Comparison of ENCODE assay signal across 27 cellular contexts in the genomic region with DNA sequence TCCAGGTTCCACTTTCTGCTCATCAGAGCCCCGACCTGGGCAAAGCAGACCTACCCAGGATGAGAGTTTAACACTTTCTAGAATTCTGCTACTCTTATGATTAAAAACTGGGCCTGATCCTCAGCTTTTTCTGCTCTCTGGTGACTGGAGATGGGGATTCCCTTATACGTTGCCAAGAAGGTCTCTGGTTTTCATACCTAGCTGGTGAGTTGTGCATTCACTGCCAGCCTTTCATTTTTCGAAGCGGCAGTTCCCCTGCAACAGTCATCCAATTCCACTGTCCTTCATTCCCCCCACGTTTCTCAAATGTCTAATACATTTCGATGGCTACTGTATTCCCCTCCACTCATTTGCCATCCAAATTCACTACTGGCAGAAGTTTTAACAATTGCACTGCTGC.
DNase-seq lines count a peak whose midpoint lies in the region; ATAC-seq lines count a peak whose summit lies in the region.
"Had no signal": no experiment of that assay in that cellular context is flagged by ENCODE, and none has a peak within 500 bp of the region (broad histone marks: within the 10 kb centered on the region; RNA-seq: fewer than 3 reads in every experiment).

No MANE protein-coding gene starts in this region.

- peaks cover 83 to 90% of the 10 kb centered on the region in 2 donors for H3K4me1 Mint-ChIP-seq in immature natural killer cell
- peaks cover 46% of the 10 kb centered on the region for H3K4me1 Mint-ChIP-seq in stimulated activated effector memory CD8-positive, alpha-beta T cell treated with anti-CD3 and anti-CD28 coated beads, Interleukin-12 subunit alpha, Interleukin-12 subunit beta, amount 100 ng/mL, for 72 hours

- peak overlapping the region; percentile 19 to 93 (median 92) for H3K27ac Mint-ChIP-seq in immature natural killer cell
- H3K27ac Mint-ChIP-seq in stimulated activated effector memory CD8-positive, alpha-beta T cell treated with anti-CD3 and anti-CD28 coated beads, Interleukin-12 subunit alpha, Interleukin-12 subunit beta, amount 100 ng/mL, for 72 hours = peak overlapping the region; percentile 86
- H3K27ac Mint-ChIP-seq: activated B cell treated with CpG ODN at 0.5 μM for 24 hours; activated T-cell treated with anti-CD3 and anti-CD28 coated beads, Interleukin-2, amount 50 U/mL, for 72 hours; nephron; T-helper 1 cell treated with Interleukin-12 subunit alpha and Interleukin-12 subunit beta and Interleukin-4 antibody, amounts not matched to agents 30 μg/mL and 1 μg/mL, for 36 hours had no signal

- ATAC-seq in stimulated activated effector memory CD8-positive, alpha-beta T cell treated with anti-CD3 and anti-CD28 coated beads, Interleukin-12 subunit alpha, Interleukin-12 subunit beta, amount 100 ng/mL, for 72 hours = no peak
- ATAC-seq: activated T-cell treated with anti-CD3 and anti-CD28 coated beads, Interleukin-2, amount 50 U/mL, for 72 hours; lower lobe of right lung; stimulated activated naive CD8-positive, alpha-beta T cell treated with anti-CD3 and anti-CD28 coated beads, Interleukin-15, Interleukin-2, amounts not matched to agents 100 U/mL and 50 U/mL, for 24 hours had no signal

- DNase-seq in EL (peak; percentile 60), NCI-H526 (lab: John Stamatoyannopoulos, UW) (peak; percentile 61 to 77), immature natural killer cell (no peak), glomerular visceral epithelial cell (ENCODE audit: extremely low spot score) (no peak), NOMO-1 (lab: John Stamatoyannopoulos, UW; ENCODE audit: unreplicated experiment in 2 of 2) (no peak)
- no peak for DNase-seq in stimulated activated effector memory CD8-positive, alpha-beta T cell treated with anti-CD3 and anti-CD28 coated beads, Interleukin-12 subunit alpha, Interleukin-12 subunit beta, amount 100 ng/mL, for 72 hours (ENCODE audit: low spot score in 2 of 2)
- DNase-seq in activated naive CD4-positive, alpha-beta T cell treated with anti-CD3 and anti-CD28 coated beads, Interleukin-2, amount 50 U/mL, for 16 hours = no peak
- DNase-seq: activated B cell treated with CpG ODN at 0.5 μM for 24 hours; activated CD4-positive, alpha-beta T cell treated with anti-CD3 and anti-CD28 coated beads, Interleukin-2, amount 50 U/mL, for 4 hours; activated naive CD4-positive, alpha-beta T cell; activated T-cell treated with anti-CD3 and anti-CD28 coated beads, Interleukin-2, amount 50 U/mL, for 72 hours; Calu3; DMS79; foreskin melanocyte; lower lobe of right lung; NCI-H1092 treated with DMSO at 0.1 percent for 48 hours; NCI-H187 treated with DMSO at 0.1 percent for 48 hours; NCI-H2171 treated with DMSO at 0.1 percent for 48 hours; NCI-H510A treated with DMSO at 0.1 percent for 48 hours; NK-92 treated with Interleukin-12 subunit alpha and Interleukin-12 subunit beta, amount 100 ng/mL, for 24 hours; PC-9; stimulated activated CD4-positive, alpha-beta T cell treated with anti-CD3 and anti-CD28 coated beads, Interleukin-1b, Interleukin-23, amount 100 ng/mL, for 48 hours; stimulated activated naive CD8-positive, alpha-beta T cell treated with anti-CD3 and anti-CD28 coated beads, Interleukin-15, Interleukin-2, amounts not matched to agents 100 U/mL and 50 U/mL, for 24 hours; testis; uterus had no signal

- peak overlapping the region in 2 of 5 donors; percentile 13 to 77 for H3K4me3 Mint-ChIP-seq in immature natural killer cell
- no peak overlapping the region for H3K4me3 Mint-ChIP-seq in stimulated activated effector memory CD8-positive, alpha-beta T cell treated with anti-CD3 and anti-CD28 coated beads, Interleukin-12 subunit alpha, Interleukin-12 subunit beta, amount 100 ng/mL, for 72 hours
- H3K4me3 Mint-ChIP-seq: activated B cell treated with CpG ODN at 0.5 μM for 24 hours; activated T-cell treated with anti-CD3 and anti-CD28 coated beads, Interleukin-2, amount 50 U/mL, for 72 hours; nephron; T-helper 1 cell treated with Interleukin-12 subunit alpha and Interleukin-12 subunit beta and Interleukin-4 antibody, amounts not matched to agents 30 μg/mL and 1 μg/mL, for 36 hours had no signal

- H3K9me3 Mint-ChIP-seq in immature natural killer cell = no peaks in the 10 kb centered on the region
- no peaks in the 10 kb centered on the region for H3K9me3 Mint-ChIP-seq in stimulated activated effector memory CD8-positive, alpha-beta T cell treated with anti-CD3 and anti-CD28 coated beads, Interleukin-12 subunit alpha, Interleukin-12 subunit beta, amount 100 ng/mL, for 72 hours
- H3K9me3 Mint-ChIP-seq: activated B cell treated with CpG ODN at 0.5 μM for 24 hours; activated T-cell treated with anti-CD3 and anti-CD28 coated beads, Interleukin-2, amount 50 U/mL, for 72 hours; nephron; T-helper 1 cell treated with Interleukin-12 subunit alpha and Interleukin-12 subunit beta and Interleukin-4 antibody, amounts not matched to agents 30 μg/mL and 1 μg/mL, for 36 hours had no signal

- peaks cover 0 to 12% (median 7%) of the 10 kb centered on the region in 3 donors for H3K27me3 Mint-ChIP-seq in immature natural killer cell (ENCODE audit: low read depth in 3 of 3)
- H3K27me3 Mint-ChIP-seq: activated B cell treated with CpG ODN at 0.5 μM for 24 hours had no signal

- peaks cover 6 to 27% (median 9%) of the 10 kb centered on the region in 3 donors for H3K36me3 Mint-ChIP-seq in immature natural killer cell
- peaks cover 61% of the 10 kb centered on the region for H3K36me3 Mint-ChIP-seq in stimulated activated effector memory CD8-positive, alpha-beta T cell treated with anti-CD3 and anti-CD28 coated beads, Interleukin-12 subunit alpha, Interleukin-12 subunit beta, amount 100 ng/mL, for 72 hours

Comparison
In these comparisons a context has a peak if more than half of its experiments do, and no peak if none do; other contexts are left out.
1. DNase-seq: peak in EL (single experiment) and NCI-H526 (2 of 2); none in immature natural killer cell (0 of 3), stimulated activated effector memory CD8-positive, alpha-beta T cell treated with anti-CD3 and anti-CD28 coated beads, Interleukin-12 subunit alpha, Interleukin-12 subunit beta, amount 100 ng/mL, for 72 hours (0 of 2), glomerular visceral epithelial cell (single experiment), NOMO-1 (0 of 2) and activated naive CD4-positive, alpha-beta T cell treated with anti-CD3 and anti-CD28 coated beads, Interleukin-2, amount 50 U/mL, for 16 hours (single experiment).